Comparison of ENCODE assay signal across 12 cellular contexts in genomic region chr3:189277711-189278110, GRCh38.
DNase-seq lines count a peak whose midpoint lies in the region; ATAC-seq, FAIRE-seq and TF ChIP-seq lines count a peak whose summit lies in the region.
"Had no signal": no experiment of that assay in that cellular context is flagged by ENCODE, and none has a peak within 500 bp of the region (broad histone marks: within the 10 kb centered on the region; RNA-seq: fewer than 3 reads in every experiment).

No MANE protein-coding gene starts in this region.

- TF ChIP-seq CTCF in astrocyte (IDR thresholded peaks at IDR 0.05; ENCODE audit: insufficient read depth, low read depth, low read length) (no peak), upper lobe of right lung (IDR thresholded peaks at IDR 0.05) (no peak)

- peaks cover 7% of the 10 kb centered on the region for H3K4me1 ChIP-seq in astrocyte (ENCODE audit: insufficient read depth, low read length)
- peaks cover 15% of the 10 kb centered on the region for H3K4me1 ChIP-seq in upper lobe of right lung
- H3K4me1 ChIP-seq: gastrocnemius medialis had no signal

- H3K27me3 ChIP-seq in astrocyte (ENCODE audit: insufficient read depth, low read length), result no peaks in the 10 kb centered on the region
- H3K27me3 ChIP-seq in upper lobe of right lung, result no peaks in the 10 kb centered on the region
- H3K27me3 ChIP-seq: gastrocnemius medialis, stomach had no signal

- intact Hi-C loops in upper lobe of right lung (cut with DNase I), result no loop called here

- H3K79me2 ChIP-seq in astrocyte (ENCODE audit: insufficient read depth, low read length), result no peaks in the 10 kb centered on the region

- DNase-seq in activated naive CD4-positive, alpha-beta T cell treated with anti-CD3 and anti-CD28 coated beads, Interleukin-2, amount 50 U/mL, for 72 hours (ENCODE audit: low spot score in 2 of 2), result no peak
- DNase-seq in activated naive CD4-positive, alpha-beta T cell treated with anti-CD3 and anti-CD28 coated beads, Interleukin-2, amount 50 U/mL, for 16 hours, result no peak
- DNase-seq in MV-4-11 (lab: John Stamatoyannopoulos, UW) (peak; percentile 73), astrocyte (ENCODE audit: low read depth) (no peak), upper lobe of right lung (no peak), midbrain (lab: John Stamatoyannopoulos, UW) (no peak), GF-D8 (lab: John Stamatoyannopoulos, UW) (no peak)
- DNase-seq: gastrocnemius medialis; stimulated activated CD4-positive, alpha-beta T cell treated with anti-CD3 and anti-CD28 coated beads, Interleukin-4, amount 100 ng/mL, for 4 hours; stomach had no signal

- no peaks in the 10 kb centered on the region for H3K27me3 Mint-ChIP-seq in astrocyte (ENCODE audit: low read depth, unreplicated experiment)

- H3K4me3 ChIP-seq in astrocyte (ENCODE audit: insufficient read depth, low read depth, low read length) (no peak overlapping the region), upper lobe of right lung (no peak overlapping the region)
- H3K4me3 ChIP-seq: gastrocnemius medialis, stomach had no signal

- no peak overlapping the region for H3K4me2 ChIP-seq in astrocyte (ENCODE audit: low read length)

- H3K4me3 Mint-ChIP-seq in astrocyte (ENCODE audit: unreplicated experiment), result no peak overlapping the region

- H3K36me3 ChIP-seq in astrocyte (ENCODE audit: insufficient read depth, low read length) (no peaks in the 10 kb centered on the region), upper lobe of right lung (no peaks in the 10 kb centered on the region)
- H3K36me3 ChIP-seq: gastrocnemius medialis, stomach had no signal

- no peak for FAIRE-seq in astrocyte (lab: Jason Lieb, UNC)
- FAIRE-seq: TTC549 had no signal

- peaks cover 8 to 13% of the 10 kb centered on the region in 2 donors for H3K9me3 Mint-ChIP-seq in activated naive CD4-positive, alpha-beta T cell treated with anti-CD3 and anti-CD28 coated beads, Interleukin-2, amount 50 U/mL, for 72 hours
- no peaks in the 10 kb centered on the region for H3K9me3 Mint-ChIP-seq in astrocyte (ENCODE audit: unreplicated experiment)

- no peak overlapping the region for H3K9ac ChIP-seq in astrocyte (ENCODE audit: low read length)

- H3K4me1 Mint-ChIP-seq in astrocyte (ENCODE audit: low read depth, unreplicated experiment), result peaks cover 37% of the 10 kb centered on the region

- peaks cover 6% of the 10 kb centered on the region in 2 donors for H3K36me3 Mint-ChIP-seq in activated naive CD4-positive, alpha-beta T cell treated with anti-CD3 and anti-CD28 coated beads, Interleukin-2, amount 50 U/mL, for 72 hours
- H3K36me3 Mint-ChIP-seq in astrocyte (ENCODE audit: low read depth, unreplicated experiment), result no peaks in the 10 kb centered on the region

- ATAC-seq in activated naive CD4-positive, alpha-beta T cell treated with anti-CD3 and anti-CD28 coated beads, Interleukin-2, amount 50 U/mL, for 72 hours, result peak; percentile 78 to 80
- ATAC-seq in upper lobe of right lung (peak; percentile 21), GM18909 (IDR thresholded peaks at IDR 0.05; ENCODE audit: poor library complexity, unreplicated experiment) (no peak)
- ATAC-seq: gastrocnemius medialis had no signal

- H3K27ac ChIP-seq in astrocyte (ENCODE audit: low read depth, low read length) (no peak overlapping the region), upper lobe of right lung (no peak overlapping the region)
- H3K27ac ChIP-seq: gastrocnemius medialis, stomach had no signal

- no peak overlapping the region for H2AFZ ChIP-seq in astrocyte (ENCODE audit: low read depth, low read length)

- H4K20me1 ChIP-seq in astrocyte (ENCODE audit: insufficient read depth, low read length), result no peaks in the 10 kb centered on the region

- H3K9me3 ChIP-seq in astrocyte (ENCODE audit: insufficient read depth, low read depth, low read length), result no peaks in the 10 kb centered on the region
- no peaks in the 10 kb centered on the region for H3K9me3 ChIP-seq in upper lobe of right lung
- H3K9me3 ChIP-seq: gastrocnemius medialis, stomach had no signal

- peak overlapping the region in 1 of 2 donors; percentile 35 for H3K27ac Mint-ChIP-seq in activated naive CD4-positive, alpha-beta T cell treated with anti-CD3 and anti-CD28 coated beads, Interleukin-2, amount 50 U/mL, for 72 hours
- H3K27ac Mint-ChIP-seq in astrocyte (ENCODE audit: unreplicated experiment), result peak overlapping the region; percentile 49
